29 cellular contexts compared by ENCODE assay signal in the genomic region with DNA sequence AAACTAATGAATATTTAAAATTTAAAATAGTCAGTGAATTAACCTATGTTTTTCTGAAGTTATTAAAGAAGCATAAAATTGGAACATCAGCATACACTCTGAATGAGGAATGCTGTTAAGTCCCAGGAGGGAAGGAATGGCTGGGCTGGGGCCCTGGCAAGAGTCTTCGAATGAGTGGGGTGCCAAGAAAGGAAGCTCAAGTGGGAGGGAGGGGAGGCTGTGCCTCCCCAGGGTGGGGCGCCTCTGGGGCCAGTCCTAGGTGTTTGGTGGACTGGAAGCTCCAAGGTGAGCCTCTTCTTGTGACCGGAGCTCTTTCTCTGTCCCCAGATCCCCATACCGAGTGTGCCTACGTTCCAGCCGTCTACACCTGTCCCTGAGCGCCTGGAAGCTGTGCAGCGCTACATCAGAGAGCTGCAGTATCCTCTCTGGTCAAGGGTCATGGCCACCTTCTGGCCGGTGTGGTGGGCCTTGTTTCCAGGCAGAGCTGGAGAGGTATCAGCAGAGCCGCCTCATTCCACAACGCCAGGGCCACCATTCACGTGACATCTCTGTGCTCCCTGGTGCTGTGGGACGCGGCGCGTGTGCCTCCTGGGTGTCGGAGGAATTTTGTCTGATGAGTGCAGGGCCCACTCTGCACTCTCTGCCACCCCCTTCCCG. TPM values are rescaled to one million over a fixed set of nuclear protein-coding genes. Genes with fewer than 3 reads are reported as not detected.
DNase-seq lines count a peak whose midpoint lies in the region; ATAC-seq, FAIRE-seq and TF ChIP-seq lines count a peak whose summit lies in the region.
"Had no signal": no experiment of that assay in that cellular context is flagged by ENCODE, and none has a peak within 500 bp of the region (broad histone marks: within the 10 kb centered on the region; RNA-seq: fewer than 3 reads in every experiment).

No MANE protein-coding gene starts in this region.

- DNase-seq in Peyer's patch: peak in 2 of 3 donors; percentile 11 to 37
- DNase-seq in kidney: peak; percentile 32
- no peak for DNase-seq in smooth muscle cell (lab: John Stamatoyannopoulos, UW; ENCODE audit: unreplicated experiment)
- no peak for DNase-seq in NCI-H1694 (lab: John Stamatoyannopoulos, UW)
- DNase-seq in NOMO-1 treated with dmso at 0.1 percent for 144 hours (lab: John Stamatoyannopoulos, UW; ENCODE audit: unreplicated experiment): no peak
- no peak for DNase-seq in RKO (ENCODE audit: low spot score)
- DNase-seq: activated CD4-positive, alpha-beta T cell treated with anti-CD3 and anti-CD28 coated beads for 48 hours; activated naive CD4-positive, alpha-beta T cell treated with anti-CD3 and anti-CD28 coated beads for 36 hours; BE2C; caudate nucleus; effector CD8-positive, alpha-beta T cell; esophagus squamous epithelium; kidney glomerular epithelial cell; natural killer cell; NCI-H1092; NCI-H2029 treated with DMSO at 0.1 percent for 48 hours; NK-92 treated with Interleukin-12 subunit alpha and Interleukin-12 subunit beta, amount 100 ng/mL, for 24 hours; small intestine; stimulated activated CD4-positive, alpha-beta T cell treated with anti-CD3 and anti-CD28 coated beads, Interleukin-4, amount 100 ng/mL, for 1 hour had no signal

- intact Hi-C loops in kidney (cut with DNase I): no loop called here

- H2AFZ ChIP-seq in smooth muscle cell (ENCODE audit: low read depth): no peak overlapping the region

- no peak for FAIRE-seq in kidney (lab: Jason Lieb, UNC)
- FAIRE-seq: GM18507, small intestine, TTC549 had no signal

- H3K9me3 Mint-ChIP-seq in brain: no peaks in the 10 kb centered on the region
- H3K9me3 Mint-ChIP-seq: activated naive CD4-positive, alpha-beta T cell treated with anti-CD3 and anti-CD28 coated beads for 36 hours; natural killer cell; stimulated activated naive CD8-positive, alpha-beta T cell treated with anti-CD3 and anti-CD28 coated beads, Interleukin-15, amount 100 ng/mL, for 72 hours had no signal

- H3K27ac ChIP-seq in Peyer's patch (no peak overlapping the region), kidney (ENCODE audit: low read depth in 2 of 2, low read length in 2 of 2) (no peak overlapping the region), smooth muscle cell (ENCODE audit: low read depth) (peak overlapping the region; percentile 85)

- no peaks in the 10 kb centered on the region for H3K27me3 Mint-ChIP-seq in brain

- ATAC-seq in HG03097 (IDR thresholded peaks at IDR 0.05; ENCODE audit: low FRiP score, unreplicated experiment): no peak
- ATAC-seq: gastroesophageal sphincter; natural killer cell; stimulated activated naive CD8-positive, alpha-beta T cell treated with anti-CD3 and anti-CD28 coated beads, Interleukin-15, amount 100 ng/mL, for 72 hours had no signal

- no peaks in the 10 kb centered on the region for H3K36me3 ChIP-seq in Peyer's patch
- no peaks in the 10 kb centered on the region for H3K36me3 ChIP-seq in kidney (ENCODE audit: control insufficient read depth in 1 of 2, insufficient read depth in 2 of 2, low read length in 2 of 2)
- H3K36me3 ChIP-seq in smooth muscle cell (ENCODE audit: low read depth): no peaks in the 10 kb centered on the region
- H3K36me3 ChIP-seq: BE2C, esophagus squamous epithelium, gastroesophageal sphincter had no signal

- H4K20me1 ChIP-seq in smooth muscle cell (ENCODE audit: low read depth): peaks cover 17% of the 10 kb centered on the region

- H3K27ac Mint-ChIP-seq in brain: peak overlapping the region in 3 of 5 experiments; percentile 48 to 69 (median 57)
- H3K27ac Mint-ChIP-seq: activated naive CD4-positive, alpha-beta T cell treated with anti-CD3 and anti-CD28 coated beads for 36 hours; progenitor cell of endocrine pancreas had no signal

- WGBS in smooth muscle cell (ENCODE audit: low lambda C conversion rate): 93% methylated on average over 18 of the region's 18 CpGs

- H3K4me3 ChIP-seq in Peyer's patch (no peak overlapping the region), kidney (ENCODE audit: low read length in 2 of 2) (no peak overlapping the region), smooth muscle cell (no peak overlapping the region)
- H3K4me3 ChIP-seq: esophagus squamous epithelium, gastroesophageal sphincter had no signal

- peaks cover 26% of the 10 kb centered on the region for H3K36me3 Mint-ChIP-seq in brain
- H3K36me3 Mint-ChIP-seq: natural killer cell had no signal

- no peak overlapping the region for H3K4me3 Mint-ChIP-seq in brain
- H3K4me3 Mint-ChIP-seq: activated naive CD4-positive, alpha-beta T cell treated with anti-CD3 and anti-CD28 coated beads for 36 hours; natural killer cell; stimulated activated naive CD8-positive, alpha-beta T cell treated with anti-CD3 and anti-CD28 coated beads, Interleukin-15, amount 100 ng/mL, for 72 hours had no signal

- no peaks in the 10 kb centered on the region for H3K27me3 ChIP-seq in Peyer's patch
- no peaks in the 10 kb centered on the region for H3K27me3 ChIP-seq in smooth muscle cell (ENCODE audit: low read depth)
- H3K27me3 ChIP-seq: BE2C, esophagus squamous epithelium, gastroesophageal sphincter had no signal

- no peak overlapping the region for H3K9ac ChIP-seq in kidney (ENCODE audit: low read length in 2 of 2)
- no peak overlapping the region for H3K9ac ChIP-seq in smooth muscle cell (ENCODE audit: low read depth)

- H3K4me1 ChIP-seq in Peyer's patch (peaks cover 0 to 26% (median 3%) of the 10 kb centered on the region in 4 donors), kidney (ENCODE audit: control insufficient read depth in 1 of 2, insufficient read depth in 1 of 2, low read depth in 1 of 2, low read length in 2 of 2) (peaks cover 11 to 18% of the 10 kb centered on the region in 2 donors), smooth muscle cell (ENCODE audit: low read depth) (peaks cover 32% of the 10 kb centered on the region)

- peaks cover 38% of the 10 kb centered on the region for H3K79me2 ChIP-seq in smooth muscle cell (ENCODE audit: low read depth)

- TF ChIP-seq CTCF in Peyer's patch (IDR thresholded peaks at IDR 0.05): no peak
- no peak for TF ChIP-seq CTCF in brain (conservative IDR thresholded peaks at IDR 0.05)
- TF ChIP-seq CTCF in kidney (IDR thresholded peaks at IDR 0.05; ENCODE audit: borderline replicate concordance, extremely low read depth, insufficient read depth): no peak
- TF ChIP-seq CTCF in smooth muscle cell (IDR thresholded peaks at IDR 0.05; ENCODE audit: borderline replicate concordance, insufficient read depth, poor library complexity, severe bottlenecking): no peak

- H3K9me3 ChIP-seq in Peyer's patch: no peaks in the 10 kb centered on the region
- H3K9me3 ChIP-seq in kidney (ENCODE audit: control insufficient read depth in 1 of 2, low read length in 2 of 2): no peaks in the 10 kb centered on the region
- no peaks in the 10 kb centered on the region for H3K9me3 ChIP-seq in smooth muscle cell (replicated peaks; ENCODE audit: low read depth)
- H3K9me3 ChIP-seq: BE2C, esophagus squamous epithelium, gastroesophageal sphincter had no signal

- H3K4me1 Mint-ChIP-seq in brain: peaks cover 64% of the 10 kb centered on the region

- no peak overlapping the region for H3K4me2 ChIP-seq in smooth muscle cell

- peaks cover 14% of the 10 kb centered on the region for H3F3A ChIP-seq in smooth muscle cell (ENCODE audit: low read depth)

- no peak for TF ChIP-seq POLR2A in Peyer's patch (IDR thresholded peaks at IDR 0.05)

RNA-seq across cellular contexts. Expression of a gene that starts 8.5 kb away (rescaled TPM):
- total RNA-seq in Peyer's patch (10 to 100 TPM in 1 of 4 donors, 1 to 10 TPM in 3; 1.6 to 33.0 (median 3.2) TPM), kidney (14.7 TPM), smooth muscle cell (23.8 and 25.0 TPM in 2 replicates)
- polyA plus RNA-seq in brain (ENCODE audit: insufficient read depth, low read depth, low replicate concordance) (42.7 TPM), kidney (ENCODE audit: insufficient read depth, low read depth, low replicate concordance) (4.1 TPM), smooth muscle cell (30.7 and 39.3 TPM in 2 replicates)

RNA-seq across cellular contexts. Expression of a gene that starts 42.9 kb away (rescaled TPM):
- 10 to 100 TPM in 3 of 4 donors, 1 to 10 TPM in 1; 9.8 to 15.7 (median 13.0) TPM for total RNA-seq in Peyer's patch
- polyA plus RNA-seq in brain (ENCODE audit: insufficient read depth, low read depth, low replicate concordance): 19.3 TPM
- total RNA-seq in kidney: 21.5 TPM
- polyA plus RNA-seq in kidney (ENCODE audit: insufficient read depth, low read depth, low replicate concordance): 6.3 TPM
- 18.1 and 20.4 TPM in 2 replicates for total RNA-seq in smooth muscle cell
- 8.4 and 9.5 TPM in 2 replicates for polyA plus RNA-seq in smooth muscle cell

RNA-seq across cellular contexts. Expression of a gene that starts 56.4 kb away (rescaled TPM):
- total RNA-seq in Peyer's patch (not detected), kidney (not detected), smooth muscle cell (not detected in 2 replicates)
- polyA plus RNA-seq in brain (ENCODE audit: insufficient read depth, low read depth, low replicate concordance) (not detected), kidney (ENCODE audit: insufficient read depth, low read depth, low replicate concordance) (not detected), smooth muscle cell (not detected in 2 replicates)
- total RNA-seq: activated naive CD4-positive, alpha-beta T cell treated with anti-CD3 and anti-CD28 coated beads for 36 hours; esophagus squamous epithelium; gastroesophageal sphincter; natural killer cell; NCI-H460; progenitor cell of endocrine pancreas; RPMI7951; ureter had no signal
- polyA plus RNA-seq: small intestine had no signal

Comparison
In these comparisons a context has a peak if more than half of its experiments do, and no peak if none do; other contexts are left out.
1. DNase-seq: peak in Peyer's patch (2 of 3) and kidney (single experiment); none in smooth muscle cell (single experiment), NCI-H1694 (single experiment), NOMO-1 treated with dmso at 0.1 percent for 144 hours (single experiment) and RKO (single experiment).